8 cellular contexts compared by ENCODE assay signal in genomic region chr6:1554241-1554880, GRCh38. TPM values are rescaled to one million over a fixed set of nuclear protein-coding genes. Genes with fewer than 3 reads are reported as not detected.
DNase-seq lines count a peak whose midpoint lies in the region; ATAC-seq and TF ChIP-seq lines count a peak whose summit lies in the region.
"Had no signal": no experiment of that assay in that cellular context is flagged by ENCODE, and none has a peak within 500 bp of the region (broad histone marks: within the 10 kb centered on the region; RNA-seq: fewer than 3 reads in every experiment).

No MANE protein-coding gene starts in this region.

- H3K36me3 ChIP-seq in GM23338 (ENCODE audit: insufficient read depth) (no peaks in the 10 kb centered on the region), RWPE2 (ENCODE audit: low read depth) (no peaks in the 10 kb centered on the region), gastroesophageal sphincter (no peaks in the 10 kb centered on the region)

- no peaks in the 10 kb centered on the region for H3K9me3 ChIP-seq in RWPE2 (ENCODE audit: severe bottlenecking)
- no peaks in the 10 kb centered on the region for H3K9me3 ChIP-seq in gastroesophageal sphincter

- H3K36me3 Mint-ChIP-seq in GM23338 (ENCODE audit: low read depth): no peaks in the 10 kb centered on the region
- H3K36me3 Mint-ChIP-seq in stimulated activated effector memory CD8-positive, alpha-beta T cell treated with anti-CD3 and anti-CD28 coated beads, Interleukin-12 subunit alpha, Interleukin-12 subunit beta, amount 100 ng/mL, for 72 hours: no peaks in the 10 kb centered on the region

- peak overlapping the region; percentile 87 for H2AFZ ChIP-seq in GM23338

- H3K27ac Mint-ChIP-seq in GM23338: no peak overlapping the region
- H3K27ac Mint-ChIP-seq in stimulated activated effector memory CD8-positive, alpha-beta T cell treated with anti-CD3 and anti-CD28 coated beads, Interleukin-12 subunit alpha, Interleukin-12 subunit beta, amount 100 ng/mL, for 72 hours: peak overlapping the region; percentile 89

- no peak for TF ChIP-seq POLR2A in gastroesophageal sphincter (IDR thresholded peaks at IDR 0.05)

- peaks cover 21% of the 10 kb centered on the region for H3K27me3 Mint-ChIP-seq in GM23338 (ENCODE audit: insufficient read depth, low read depth, poor library complexity)

- H3K27ac ChIP-seq in GM23338 (ENCODE audit: low read depth) (no peak overlapping the region), RWPE2 (ENCODE audit: poor library complexity, severe bottlenecking) (no peak overlapping the region), gastroesophageal sphincter (peak overlapping the region in 3 of 4 donors; percentile 57 to 77 (median 69))

- peak overlapping the region; percentile 68; the same call in 1 of the 2 replicates for H3K4me2 ChIP-seq in GM23338

- H3K9me2 ChIP-seq in GM23338 (ENCODE audit: insufficient read depth): no peaks in the 10 kb centered on the region

- H3F3A ChIP-seq in GM23338 (replicated peaks; ENCODE audit: low read depth): no peaks in the 10 kb centered on the region

- no peaks in the 10 kb centered on the region for H3K79me2 ChIP-seq in GM23338 (replicated peaks; ENCODE audit: insufficient read depth)

- TF ChIP-seq EP300 in gastroesophageal sphincter (IDR thresholded peaks at IDR 0.05): no peak

- H3K4me1 Mint-ChIP-seq in GM23338: peaks cover 13% of the 10 kb centered on the region
- H3K4me1 Mint-ChIP-seq in stimulated activated effector memory CD8-positive, alpha-beta T cell treated with anti-CD3 and anti-CD28 coated beads, Interleukin-12 subunit alpha, Interleukin-12 subunit beta, amount 100 ng/mL, for 72 hours: peaks cover 18% of the 10 kb centered on the region

- WGBS in gastroesophageal sphincter (ENCODE audit: low coverage in 1 of 2), 2 donors: 44 to 78% methylated on average over 6 to 15 of the region's 20 CpGs

- H3K9me3 Mint-ChIP-seq in GM23338: peaks cover 8% of the 10 kb centered on the region; the same call in 1 of the 3 replicates
- H3K9me3 Mint-ChIP-seq in stimulated activated effector memory CD8-positive, alpha-beta T cell treated with anti-CD3 and anti-CD28 coated beads, Interleukin-12 subunit alpha, Interleukin-12 subunit beta, amount 100 ng/mL, for 72 hours: no peaks in the 10 kb centered on the region

- no peak for DNase-seq in GM23338 (ENCODE audit: low spot score)
- no peak for DNase-seq in RWPE2 (ENCODE audit: low spot score)
- DNase-seq in stimulated activated effector memory CD8-positive, alpha-beta T cell treated with anti-CD3 and anti-CD28 coated beads, Interleukin-12 subunit alpha, Interleukin-12 subunit beta, amount 100 ng/mL, for 72 hours (ENCODE audit: low spot score in 2 of 2): no peak
- no peak for DNase-seq in DMS153 (lab: John Stamatoyannopoulos, UW)
- no peak for DNase-seq in NCI-H2029 (lab: John Stamatoyannopoulos, UW)
- no peak for DNase-seq in NCI-H748 (lab: John Stamatoyannopoulos, UW; ENCODE audit: unreplicated experiment)

- no peak for TF ChIP-seq CTCF in GM23338 (conservative IDR thresholded peaks at IDR 0.05; ENCODE audit: low read depth in 2 of 2)
- TF ChIP-seq CTCF in RWPE2 (IDR thresholded peaks at IDR 0.05; ENCODE audit: poor library complexity, severe bottlenecking): no peak
- TF ChIP-seq CTCF in gastroesophageal sphincter (IDR thresholded peaks at IDR 0.05): no peak

- peak overlapping the region; percentile 36 for H3K4me3 ChIP-seq in GM23338
- H3K4me3 ChIP-seq in RWPE2 (ENCODE audit: severe bottlenecking): peak overlapping the region; percentile 58
- H3K4me3 ChIP-seq in gastroesophageal sphincter: peak overlapping the region; percentile 60 to 63

- peak overlapping the region; percentile 76 for H3K4me3 Mint-ChIP-seq in GM23338
- peak overlapping the region; percentile 80 for H3K4me3 Mint-ChIP-seq in stimulated activated effector memory CD8-positive, alpha-beta T cell treated with anti-CD3 and anti-CD28 coated beads, Interleukin-12 subunit alpha, Interleukin-12 subunit beta, amount 100 ng/mL, for 72 hours

- peaks cover 12% of the 10 kb centered on the region for H3K4me1 ChIP-seq in GM23338 (ENCODE audit: insufficient read depth)
- H3K4me1 ChIP-seq in RWPE2 (ENCODE audit: insufficient read depth, poor library complexity, severe bottlenecking): peaks cover 3% of the 10 kb centered on the region
- H3K4me1 ChIP-seq in gastroesophageal sphincter: peaks cover 0 to 15% (median 0%) of the 10 kb centered on the region in 3 donors

- H4K20me1 ChIP-seq in GM23338 (replicated peaks; ENCODE audit: insufficient read depth): no peaks in the 10 kb centered on the region

- ATAC-seq in GM23338 (no peak), RWPE2 (ENCODE audit: low read depth) (peak; percentile 13; the same call in 1 of the 3 replicates), gastroesophageal sphincter (peak; percentile 35)
- peak; percentile 55 for ATAC-seq in stimulated activated effector memory CD8-positive, alpha-beta T cell treated with anti-CD3 and anti-CD28 coated beads, Interleukin-12 subunit alpha, Interleukin-12 subunit beta, amount 100 ng/mL, for 72 hours

- H3K27me3 ChIP-seq in GM23338 (ENCODE audit: insufficient read depth) (peaks cover 15% of the 10 kb centered on the region), RWPE2 (ENCODE audit: insufficient read depth, poor library complexity, severe bottlenecking) (no peaks in the 10 kb centered on the region), gastroesophageal sphincter (no peaks in the 10 kb centered on the region)

TF ChIP-seq in GM23338, 12 proteins besides CTCF, POLR2A, EP300 and RAD21 (continues in another document):
- TF ChIP-seq ZNF114 (CRISPR knock-in tag; IDR thresholded peaks at IDR 0.05) (no peak), EZH2phosphoT487 (IDR thresholded peaks at IDR 0.05; ENCODE audit: unreplicated experiment) (no peak), JUNB (IDR thresholded peaks at IDR 0.05; ENCODE audit: unreplicated experiment) (no peak), CREB1 (CRISPR knock-in tag; IDR thresholded peaks at IDR 0.05; ENCODE audit: low read depth) (no peak), STAT1 (IDR thresholded peaks at IDR 0.05; ENCODE audit: unreplicated experiment) (no peak), NANOG (IDR thresholded peaks at IDR 0.05; ENCODE audit: borderline replicate concordance) (no peak), POLR2AphosphoS5 (IDR thresholded peaks at IDR 0.05; ENCODE audit: low read depth) (no peak), ETS1 (IDR thresholded peaks at IDR 0.05) (no peak), ZNF331 (CRISPR knock-in tag; IDR thresholded peaks at IDR 0.05; ENCODE audit: low read depth) (no peak)

RNA-seq across cellular contexts. Expression of gene FOXC1, which starts 55.4 kb away (rescaled TPM):
- total RNA-seq in GM23338 (2014; rRNA removed; shearing (Covaris generic)): 0.10 and 0.27 TPM in 2 replicates
- 0.13 and 0.21 TPM in 2 replicates for polyA plus RNA-seq in GM23338 (2016; fragmentation: Nextera tagmentation; extraction: Ambion mirVana)
- 10 to 100 TPM in 2 of 4 donors, 1 to 10 TPM in 2; 3.1 to 16.9 (median 7.2) TPM for total RNA-seq in gastroesophageal sphincter
- total RNA-seq: T-helper 2 cell treated with Interferon-gamma antibody and Interleukin-4, amounts not matched to agents 100 ng/mL and 5 ng/mL, for 36 hours had no signal

Comparison
In these comparisons a context has a peak if more than half of its experiments do, and no peak if none do; other contexts are left out.
1. H3K27ac ChIP-seq: peak in gastroesophageal sphincter (3 of 4); none in GM23338 (single experiment) and RWPE2 (single experiment).
2. Peak in every context shown above with its lines, with median percentiles within 50 percentile points of each other: H3K4me3 ChIP-seq.